8 cellular contexts compared by ENCODE assay signal in genomic region chr10:70272925-70273316, GRCh38. TPM values are rescaled to one million over a fixed set of nuclear protein-coding genes. Genes with fewer than 3 reads are reported as not detected.
DNase-seq lines count a peak whose midpoint lies in the region; ATAC-seq and TF ChIP-seq lines count a peak whose summit lies in the region.

No MANE protein-coding gene starts in this region.

- no peaks in the 10 kb centered on the region for H3K36me3 ChIP-seq in BE2C
- no peaks in the 10 kb centered on the region for H3K36me3 ChIP-seq in right lobe of liver

- H3K4me1 Mint-ChIP-seq in activated T-helper 17 cell treated with anti-CD3 and anti-CD28 coated beads, Interleukin-2, amount 50 U/mL, for 72 hours: peaks cover 7% of the 10 kb centered on the region

- no peaks in the 10 kb centered on the region; the same call in 1 of the 2 replicates for H3K9me3 ChIP-seq in BE2C
- H3K9me3 ChIP-seq in right lobe of liver: no peaks in the 10 kb centered on the region

- peak overlapping the region; percentile 77 for H3K27ac Mint-ChIP-seq in activated T-helper 17 cell treated with anti-CD3 and anti-CD28 coated beads, Interleukin-2, amount 50 U/mL, for 72 hours

- no peaks in the 10 kb centered on the region for H3K27me3 Mint-ChIP-seq in activated T-helper 17 cell treated with anti-CD3 and anti-CD28 coated beads, Interleukin-2, amount 50 U/mL, for 72 hours

- no peaks in the 10 kb centered on the region; the same call in 1 of the 2 replicates for H3K4me1 ChIP-seq in BE2C
- no peaks in the 10 kb centered on the region for H3K4me1 ChIP-seq in right lobe of liver

- H3K27ac ChIP-seq in right lobe of liver: no peak overlapping the region

- peak overlapping the region; percentile 66 for H3K4me3 Mint-ChIP-seq in activated T-helper 17 cell treated with anti-CD3 and anti-CD28 coated beads, Interleukin-2, amount 50 U/mL, for 72 hours

- peak overlapping the region; percentile 32; the same call in 1 of the 2 replicates for H3K4me3 ChIP-seq in BE2C (ENCODE audit: low read depth, low read length)
- H3K4me3 ChIP-seq in right lobe of liver: no peak overlapping the region

- DNase-seq in BE2C (no peak), right lobe of liver (no peak), mucosa of gallbladder (ENCODE audit: low spot score) (no peak), NCI-H128 (lab: John Stamatoyannopoulos, UW; ENCODE audit: unreplicated experiment) (no peak)
- DNase-seq in NK-92 treated with Interleukin-12 subunit alpha and Interleukin-12 subunit beta, amount 100 ng/mL, for 24 hours (lab: John Stamatoyannopoulos, UW): no peak

- peak; percentile 63 for ATAC-seq in GM18520 (IDR thresholded peaks at IDR 0.05; ENCODE audit: unreplicated experiment)
- ATAC-seq in HG03520 (IDR thresholded peaks at IDR 0.05; ENCODE audit: unreplicated experiment): peak; percentile 48
- ATAC-seq in activated T-helper 17 cell treated with anti-CD3 and anti-CD28 coated beads, Interleukin-2, amount 50 U/mL, for 72 hours (replicated peaks): peak; percentile 88
- peak in 3 of 4 donors; percentile 35 to 75 (median 45) for ATAC-seq in right lobe of liver

- no peak for TF ChIP-seq POLR2A in right lobe of liver (IDR thresholded peaks at IDR 0.05)

- intact Hi-C loops in right lobe of liver (cut with DNase I): no loop called here

- WGBS in right lobe of liver (ENCODE audit: insufficient coverage, low coverage, low lambda C conversion rate, missing lambda C conversion rate): 15% methylated on average over 4 of the region's 4 CpGs

- H3K36me3 Mint-ChIP-seq in activated T-helper 17 cell treated with anti-CD3 and anti-CD28 coated beads, Interleukin-2, amount 50 U/mL, for 72 hours (ENCODE audit: low read depth): no peaks in the 10 kb centered on the region

- H3K9me3 Mint-ChIP-seq in activated T-helper 17 cell treated with anti-CD3 and anti-CD28 coated beads, Interleukin-2, amount 50 U/mL, for 72 hours: no peaks in the 10 kb centered on the region

- TF ChIP-seq CTCF in BE2C (IDR thresholded peaks at IDR 0.05; ENCODE audit: low read depth, low read length): peak; percentile 33
- TF ChIP-seq CTCF in right lobe of liver (IDR thresholded peaks at IDR 0.05): peak; percentile 48 to 54 (median 50)

- H3K27me3 ChIP-seq in BE2C (no peaks in the 10 kb centered on the region), right lobe of liver (no peaks in the 10 kb centered on the region)

RNA-seq across cellular contexts. Expression of gene NPFFR1, which starts 10.9 kb away (rescaled TPM):
- 0.05 TPM for polyA plus RNA-seq in BE2C (2012; ENCODE audit: insufficient read depth, insufficient read length, low read depth)
- not detected for total RNA-seq in activated T-helper 17 cell treated with anti-CD3 and anti-CD28 coated beads, Interleukin-2, amount 50 U/mL, for 72 hours
- total RNA-seq in right lobe of liver (not detected), mucosa of gallbladder (0.03 TPM)

RNA-seq across cellular contexts. Expression of gene PPA1, which starts 39.7 kb away (rescaled TPM):
- polyA plus RNA-seq in BE2C (2012; ENCODE audit: insufficient read depth, insufficient read length, low read depth): 158 TPM
- 100 to 1,000 TPM; 176 to 260 TPM for total RNA-seq in activated T-helper 17 cell treated with anti-CD3 and anti-CD28 coated beads, Interleukin-2, amount 50 U/mL, for 72 hours
- 100 to 1,000 TPM in 3 of 6 experiments, 10 to 100 TPM in 3; 64.8 to 133 (median 95.7) TPM for total RNA-seq in right lobe of liver
- total RNA-seq in mucosa of gallbladder: 148 TPM
